20 cellular contexts compared by ENCODE assay signal in genomic region chr3:37082317-37082716, GRCh38.
"Had no signal": no experiment of that assay in that cellular context is flagged by ENCODE, and none has a peak within 500 bp of the region (broad histone marks: within the 10 kb centered on the region; RNA-seq: fewer than 3 reads in every experiment).

No MANE protein-coding gene starts in this region.

- H3K27ac ChIP-seq: SJCRH30 had no signal

- H3K9me3 ChIP-seq: SJCRH30 had no signal

- H3K4me1 ChIP-seq: SJCRH30 had no signal

- ATAC-seq: Panc1, PC-3, Right ventricle myocardium inferior, SK-N-SH treated with all-trans-retinoic acid at 6 μM for 48 hours had no signal

- H3K27me3 ChIP-seq: SJCRH30 had no signal

- DNase-seq: KBM-7, MV-4-11, NCI-H1048, NCI-H1105, NCI-H1417 treated with DMSO at 0.1 percent for 48 hours, NCI-H146, NCI-H1694 treated with DMSO at 0.1 percent for 48 hours, NCI-H1930, NCI-H2081, NCI-H2107, NCI-H2227 treated with DMSO at 0.1 percent for 48 hours, NCI-H524, NCI-H526 treated with DMSO at 0.1 percent for 48 hours, NCI-H748 treated with DMSO at 0.1 percent for 48 hours, PC-3, SHP77 treated with DMSO at 0.1 percent for 48 hours, SJCRH30 had no signal

- H3K36me3 ChIP-seq: SJCRH30 had no signal

- H3K4me3 ChIP-seq: SJCRH30 had no signal
